In genomic region chr16:22214402-22214801, GRCh38 we compare ENCODE assay signal across 21 cellular contexts. TPM values are rescaled to one million over a fixed set of nuclear protein-coding genes. Genes with fewer than 3 reads are reported as not detected.
"Had no signal": no experiment of that assay in that cellular context is flagged by ENCODE, and none has a peak within 500 bp of the region (broad histone marks: within the 10 kb centered on the region; RNA-seq: fewer than 3 reads in every experiment).

No MANE protein-coding gene starts in this region.

- H3K4me3 ChIP-seq: coronary artery, heart right ventricle, right atrium auricular region, suprapubic skin, thyroid gland, upper lobe of left lung, uterus had no signal

- H3K27me3 ChIP-seq: heart right ventricle, neutrophil, right atrium auricular region, suprapubic skin, thyroid gland, upper lobe of left lung, uterus had no signal

- H3K9me3 ChIP-seq: neutrophil, right atrium auricular region, suprapubic skin, thyroid gland, upper lobe of left lung, uterus had no signal

- DNase-seq: effector CD4-positive, alpha-beta T cell; foreskin melanocyte; heart right ventricle; hypothalamus; kidney glomerular epithelial cell; naive thymus-derived CD4-positive, alpha-beta T cell; stimulated activated CD4-positive, alpha-beta T cell treated with anti-CD3 and anti-CD28 coated beads, Interleukin-4, amount 100 ng/mL, for 1 hour; stimulated activated CD8-positive, alpha-beta memory T cell treated with anti-CD3 and anti-CD28 coated beads, Interleukin-4, amount 100 ng/mL, for 48 hours; stimulated activated naive CD8-positive, alpha-beta T cell treated with anti-CD3 and anti-CD28 coated beads, Interleukin-15, Interleukin-2, amounts not matched to agents 100 U/mL and 50 U/mL, for 24 hours; thyroid gland; upper lobe of left lung; uterus had no signal

- H3K9me3 Mint-ChIP-seq: naive thymus-derived CD4-positive, alpha-beta T cell; stimulated activated effector memory CD8-positive, alpha-beta T cell treated with anti-CD3 and anti-CD28 coated beads, Interleukin-12 subunit alpha, Interleukin-12 subunit beta, amount 100 ng/mL, for 72 hours had no signal

- H3K27me3 Mint-ChIP-seq: naive thymus-derived CD4-positive, alpha-beta T cell had no signal

- H3K36me3 ChIP-seq: neutrophil, right atrium auricular region, thyroid gland, uterus had no signal

- ATAC-seq: heart right ventricle; naive thymus-derived CD4-positive, alpha-beta T cell; stimulated activated effector memory CD8-positive, alpha-beta T cell treated with anti-CD3 and anti-CD28 coated beads, Interleukin-12 subunit alpha, Interleukin-12 subunit beta, amount 100 ng/mL, for 72 hours; stimulated activated naive CD8-positive, alpha-beta T cell treated with anti-CD3 and anti-CD28 coated beads, Interleukin-15, Interleukin-2, amounts not matched to agents 100 U/mL and 50 U/mL, for 24 hours had no signal

- H3K4me3 Mint-ChIP-seq: naive thymus-derived CD4-positive, alpha-beta T cell; stimulated activated effector memory CD8-positive, alpha-beta T cell treated with anti-CD3 and anti-CD28 coated beads, Interleukin-12 subunit alpha, Interleukin-12 subunit beta, amount 100 ng/mL, for 72 hours had no signal

- H3K27ac ChIP-seq: coronary artery, heart right ventricle, neutrophil, right atrium auricular region, suprapubic skin, thyroid gland, upper lobe of left lung had no signal

RNA-seq across cellular contexts. Expression of gene SDR42E2, which starts 52.1 kb away (rescaled TPM):
- total RNA-seq: liver, mesenteric fat pad, osteoblast, right atrium auricular region, suprapubic skin, thyroid gland, uterus had no signal
- polyA plus RNA-seq: neural cell had no signal
